In the genomic region with DNA sequence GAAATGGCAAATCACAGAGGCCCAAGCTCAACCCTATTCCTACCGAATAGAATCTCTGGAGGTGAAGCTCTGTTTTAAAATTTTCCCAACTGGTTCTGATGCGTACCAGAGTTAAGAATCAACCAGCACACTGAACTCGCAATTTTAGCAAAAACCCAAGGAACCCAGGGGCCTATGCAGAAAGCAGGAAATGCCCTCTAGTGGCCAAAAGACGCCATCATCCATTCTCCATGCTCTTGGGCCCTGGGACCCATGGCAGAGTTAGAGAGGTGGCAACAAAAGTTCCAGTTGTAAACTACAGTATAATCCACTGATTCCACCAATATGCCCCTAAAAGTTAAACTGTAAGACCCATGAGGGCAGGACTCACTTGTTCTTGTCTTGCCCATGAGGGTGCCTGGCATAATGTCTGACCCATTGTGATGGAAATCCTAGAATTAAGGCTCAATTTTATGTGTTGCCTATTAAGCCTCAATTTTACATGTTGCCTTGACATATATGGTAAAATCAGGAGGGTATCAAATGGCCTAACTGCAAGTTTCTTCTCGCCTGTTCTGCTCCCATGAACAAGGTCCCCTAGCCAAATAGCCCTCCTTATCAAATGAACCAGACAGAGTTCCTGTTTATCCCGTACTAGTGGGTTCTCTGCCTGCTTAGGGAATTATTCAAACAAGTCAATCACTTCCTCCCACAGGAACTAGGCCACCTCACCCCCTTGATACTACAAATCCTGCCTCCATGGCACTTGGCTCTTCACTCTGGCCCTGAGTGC, we compare ENCODE assay signal across 8 cellular contexts.
A peak's percentile ranks its signal among the peaks of the same experiment; 100 is the strongest.
DNase-seq lines count a peak whose midpoint lies in the region; ATAC-seq and TF ChIP-seq lines count a peak whose summit lies in the region.

No MANE protein-coding gene starts in this region.

- no peaks in the 10 kb centered on the region for H3K9me3 ChIP-seq in WERI-Rb-1 (ENCODE audit: severe bottlenecking)

- H3K36me3 ChIP-seq in WERI-Rb-1: no peaks in the 10 kb centered on the region

- peak; percentile 80 for ATAC-seq in HG02938 (IDR thresholded peaks at IDR 0.05; ENCODE audit: unreplicated experiment)

- peak; percentile 0 for DNase-seq in NK-92 treated with Interleukin-12 subunit alpha and Interleukin-12 subunit beta, amount 100 ng/mL, for 24 hours (lab: John Stamatoyannopoulos, UW)
- DNase-seq in NK-92 (lab: John Stamatoyannopoulos, UW; ENCODE audit: unreplicated experiment) (no peak), NCI-H2107 treated with DMSO at 0.1 percent for 48 hours (lab: John Stamatoyannopoulos, UW; ENCODE audit: unreplicated experiment) (peak; percentile 53), WERI-Rb-1 (peak; percentile 52), cardiac fibroblast (ENCODE audit: low read depth in 2 of 2) (peak; percentile 77 to 87), kidney glomerular epithelial cell (lab: John Stamatoyannopoulos, UW) (peak; percentile 75)
- peak; percentile 56 for DNase-seq in stimulated activated CD4-positive, alpha-beta T cell treated with anti-CD3 and anti-CD28 coated beads, Interleukin-4, amount 100 ng/mL, for 1 hour

- H3K4me3 ChIP-seq in WERI-Rb-1 (ENCODE audit: low read depth, low read length) (no peak overlapping the region), cardiac fibroblast (replicated peaks in 1 of 2; ENCODE audit: low read depth in 2 of 2, low read length in 2 of 2) (no peak overlapping the region)

- TF ChIP-seq CTCF in WERI-Rb-1 (IDR thresholded peaks at IDR 0.05; ENCODE audit: low read depth, low read length): peak; percentile 88
- peak; percentile 91 for TF ChIP-seq CTCF in cardiac fibroblast (IDR thresholded peaks at IDR 0.05; ENCODE audit: low read depth, low read length)

- H3K27ac ChIP-seq in WERI-Rb-1: no peak overlapping the region

- no peaks in the 10 kb centered on the region for H3K27me3 ChIP-seq in WERI-Rb-1 (ENCODE audit: insufficient read depth, low read depth, severe bottlenecking)
